In genomic region chr3:50617096-50617791, GRCh38 we compare ENCODE assay signal across 8 cellular contexts. TPM values are rescaled to one million over a fixed set of nuclear protein-coding genes. Genes with fewer than 3 reads are reported as not detected.
DNase-seq lines count a peak whose midpoint lies in the region; ATAC-seq and TF ChIP-seq lines count a peak whose summit lies in the region.

TSS of gene MAPKAPK3 (plus strand) at chr3:50617151. CDS start at chr3:50617566, 415 bp downstream.

- TF ChIP-seq CTCF in SK-N-SH (IDR thresholded peaks at IDR 0.05) (no peak; the same call in 1 of the 2 replicates), dorsolateral prefrontal cortex (IDR thresholded peaks at IDR 0.05 in 54 of 56, conservative IDR thresholded peaks at IDR 0.05 in 2 of 56; ENCODE audit: low read depth in 1 of 56, partially characterized antibody in 56 of 56) (peak in 3 of 56 donors; percentile 4 to 13 (median 6)), mesothelial cell of epicardium (IDR thresholded peaks at IDR 0.05; ENCODE audit: unreplicated experiment) (no peak), upper lobe of right lung (IDR thresholded peaks at IDR 0.05) (no peak)

- peak; percentile 50 to 52 for DNase-seq in AML-193 (lab: John Stamatoyannopoulos, UW)
- DNase-seq in SK-N-SH, result no peak
- DNase-seq in dorsolateral prefrontal cortex, result no peak
- DNase-seq in mesothelial cell of epicardium (ENCODE audit: low spot score in 2 of 2, unreplicated experiment in 2 of 2), result no peak
- peak; percentile 87 for DNase-seq in upper lobe of right lung
- DNase-seq in NCI-H510A (lab: John Stamatoyannopoulos, UW), result no peak

- peaks cover 7% of the 10 kb centered on the region for H3F3A ChIP-seq in SK-N-SH (replicated peaks; ENCODE audit: insufficient read depth)

- H3K79me2 ChIP-seq in SK-N-SH (ENCODE audit: insufficient read depth), result no peaks in the 10 kb centered on the region

- H3K27me3 ChIP-seq in SK-N-SH (ENCODE audit: insufficient read depth) (no peaks in the 10 kb centered on the region), dorsolateral prefrontal cortex (no peaks in the 10 kb centered on the region), upper lobe of right lung (no peaks in the 10 kb centered on the region)

- peaks cover 0 to 27% of the 10 kb centered on the region in 2 experiments; a peak in 1 of 4 replicates for H3K4me1 ChIP-seq in SK-N-SH (ENCODE audit: control insufficient read depth in 1 of 2, insufficient read depth in 2 of 2, low read depth in 1 of 2, low read length in 1 of 2)
- peaks cover 58% of the 10 kb centered on the region for H3K4me1 ChIP-seq in upper lobe of right lung

- peak within 1 kb of the TSS; percentile 79 for H3K4me3 Mint-ChIP-seq in mesothelial cell of epicardium

- H3K36me3 Mint-ChIP-seq in mesothelial cell of epicardium, result peaks cover 5% of the 10 kb centered on the region

- H3K27ac ChIP-seq in SK-N-SH (ENCODE audit: low read depth in 2 of 2, low read length in 1 of 2) (peak within 1 kb of the TSS; percentile 42 to 53; a peak in 3 of 4 replicates), dorsolateral prefrontal cortex (peak within 1 kb of the TSS in 56 of 59 donors; percentile 30 to 94 (median 86)), upper lobe of right lung (peak within 1 kb of the TSS; percentile 93)

- intact Hi-C loops in dorsolateral prefrontal cortex (cut with DNase I) (loop anchor here (2.0 to 10.0 kb wide), 8 partner anchors 58 to 1058 kb away; partner anchors contain the start of genes CYB561D2 (in 1 of the 2), DOCK3 (in 1 of the 2), MANF (in 1 of the 2) and NPRL2 (in 1 of the 2)), upper lobe of right lung (cut with DNase I) (no loop called here)

- ATAC-seq in GM18868 (IDR thresholded peaks at IDR 0.05; ENCODE audit: unreplicated experiment) (peak; percentile 9), HG03175 (IDR thresholded peaks at IDR 0.05; ENCODE audit: unreplicated experiment) (peak; percentile 23), upper lobe of right lung (peak; percentile 43)

- CTCF ChIA-PET in SK-N-SH (lab: Yijun Ruan, JAX), result interaction anchor here (0.9 to 25.1 kb wide), 24 partner anchors 14 to 817 kb away, joined by 3 to 648 read pairs (median 10); partner anchors contain the start of genes C3orf18, DOCK3, HEMK1 and MANF

- peak within 1 kb of the TSS; percentile 95 for H3K4me2 ChIP-seq in SK-N-SH

- H3K27me3 Mint-ChIP-seq in mesothelial cell of epicardium (ENCODE audit: low read depth), result peaks cover 5% of the 10 kb centered on the region

- H3K9me3 Mint-ChIP-seq in mesothelial cell of epicardium, result no peaks in the 10 kb centered on the region

- H3K36me3 ChIP-seq in SK-N-SH (replicated peaks in 1 of 2; ENCODE audit: control insufficient read depth in 1 of 2, insufficient read depth in 2 of 2, low read length in 1 of 2) (no peaks in the 10 kb centered on the region), upper lobe of right lung (no peaks in the 10 kb centered on the region)

- H3K9ac ChIP-seq in SK-N-SH, result peak within 1 kb of the TSS; percentile 85

- TF ChIP-seq EP300 in SK-N-SH (IDR thresholded peaks at IDR 0.05; ENCODE audit: borderline replicate concordance in 1 of 2, low read depth in 1 of 2, low read length in 1 of 2), result no peak

- 2% methylated on average over 9 of the region's 58 CpGs for WGBS in SK-N-SH (ENCODE audit: low lambda C conversion rate)

- H3K4me3 ChIP-seq in SK-N-SH (ENCODE audit: low read depth in 2 of 2, low read length in 1 of 2) (peak within 1 kb of the TSS; percentile 75 to 80), dorsolateral prefrontal cortex (peak within 1 kb of the TSS; percentile 64 to 99 (median 88)), upper lobe of right lung (peak within 1 kb of the TSS; percentile 93)

- H3K9me3 ChIP-seq in SK-N-SH (no peaks in the 10 kb centered on the region), upper lobe of right lung (no peaks in the 10 kb centered on the region)

- H3K27ac Mint-ChIP-seq in mesothelial cell of epicardium, result peak within 1 kb of the TSS; percentile 85

- TF ChIP-seq RAD21 in SK-N-SH (IDR thresholded peaks at IDR 0.05; ENCODE audit: low read length), result no peak

- peak within 1 kb of the TSS; percentile 98 for H2AFZ ChIP-seq in SK-N-SH (ENCODE audit: low read depth)

- H4K20me1 ChIP-seq in SK-N-SH (ENCODE audit: insufficient read depth), result no peaks in the 10 kb centered on the region

- POLR2A ChIA-PET in SK-N-SH (lab: Yijun Ruan, JAX), result interaction anchor here (1.0 to 1.6 kb wide), 2 partner anchors 35 to 768 kb away, joined by 3 to 8 read pairs; partner anchors contain the start of gene MANF

- H3K4me1 Mint-ChIP-seq in mesothelial cell of epicardium, result peaks cover 30% of the 10 kb centered on the region

- H3K9me2 ChIP-seq in SK-N-SH, result no peaks in the 10 kb centered on the region

TF ChIP-seq in SK-N-SH, 30 proteins besides CTCF, POLR2A, EP300 and RAD21:
- TF ChIP-seq USF1 (IDR thresholded peaks at IDR 0.05; ENCODE audit: borderline replicate concordance, low read depth), result peak; percentile 83
- TF ChIP-seq SIN3A (IDR thresholded peaks at IDR 0.05; ENCODE audit: borderline replicate concordance, low read depth, low read length), result 0 out of 2 replicates have a peak, but pooled peaks have one; percentile 17
- 0 out of 2 replicates have a peak, but pooled peaks have one; percentile 26 for TF ChIP-seq MXI1 (IDR thresholded peaks at IDR 0.05; ENCODE audit: low read depth, low read length)
- TF ChIP-seq MEF2A (IDR thresholded peaks at IDR 0.05; ENCODE audit: borderline replicate concordance, low read depth), result no peak
- no peak for TF ChIP-seq NFIC (IDR thresholded peaks at IDR 0.05; ENCODE audit: borderline replicate concordance)
- TF ChIP-seq FOSL2 (IDR thresholded peaks at IDR 0.05; ENCODE audit: borderline replicate concordance, low read depth), result no peak
- TF ChIP-seq ELF1 (IDR thresholded peaks at IDR 0.05), result no peak

RNA-seq across cellular contexts. Expression of gene MAPKAPK3, which starts in this region (rescaled TPM):
- 29.4 and 35.6 TPM in 2 replicates for polyA plus RNA-seq in SK-N-SH (2012; rRNA removed)
- 18.9 and 25.5 TPM in 2 replicates for polyA plus RNA-seq in SK-N-SH (2012; cell fraction: cytosol; rRNA removed)
- polyA plus RNA-seq in SK-N-SH (2012; cell fraction: nucleus; rRNA removed), result 22.6 and 25.7 TPM in 2 replicates
- 10 to 100 TPM in 107 of 120 experiments, 1 to 10 TPM in 13; 6.3 to 30.7 (median 13.1) TPM for total RNA-seq in dorsolateral prefrontal cortex
- 33.6 to 36.8 TPM (median 35.9 TPM) in 3 replicates for total RNA-seq in mesothelial cell of epicardium
- total RNA-seq in upper lobe of right lung, result 60.8 TPM

Comparison
In these comparisons a context has a peak if more than half of its experiments do, and no peak if none do; other contexts are left out.
1. DNase-seq: peak in AML-193 (2 of 2) and upper lobe of right lung (single experiment); none in SK-N-SH (single experiment), dorsolateral prefrontal cortex (0 of 10), mesothelial cell of epicardium (0 of 2) and NCI-H510A (single experiment).
2. Peak in every context shown above with its lines, with median percentiles within 50 percentile points of each other: ATAC-seq, H3K27ac ChIP-seq and H3K4me3 ChIP-seq.